Comparison of ENCODE assay signal across 22 cellular contexts in genomic region chr11:124825876-124826275, GRCh38.
"Had no signal": no experiment of that assay in that cellular context is flagged by ENCODE, and none has a peak within 500 bp of the region (broad histone marks: within the 10 kb centered on the region; RNA-seq: fewer than 3 reads in every experiment).

No MANE protein-coding gene starts in this region.

- H3K4me1 Mint-ChIP-seq: activated CD4-positive, alpha-beta T cell treated with anti-CD3 and anti-CD28 coated beads for 36 hours; activated CD4-positive, alpha-beta T cell treated with anti-CD3 and anti-CD28 coated beads, Interleukin-2, amount 10 ng/mL, durations not matched to agents 24 days and 14 days; activated T-helper 17 cell treated with anti-CD3 and anti-CD28 coated beads, Interleukin-2, amount 50 U/mL, for 72 hours had no signal

- H3K27ac ChIP-seq: brain microvascular endothelial cell, colonic mucosa, epithelial cell of prostate had no signal

- ATAC-seq: activated CD4-positive, alpha-beta T cell treated with anti-CD3 and anti-CD28 coated beads for 36 hours; activated T-cell treated with anti-CD3 and anti-CD28 coated beads, Interleukin-2, amount 50 U/mL, for 4 hours; activated T-helper 17 cell treated with anti-CD3 and anti-CD28 coated beads, Interleukin-2, amount 50 U/mL, for 72 hours had no signal

- H3K36me3 Mint-ChIP-seq: activated CD4-positive, alpha-beta memory T cell treated with anti-CD3 and anti-CD28 coated beads for 36 hours had no signal

- H3K4me3 Mint-ChIP-seq: activated CD4-positive, alpha-beta memory T cell treated with anti-CD3 and anti-CD28 coated beads for 36 hours; activated CD4-positive, alpha-beta T cell treated with anti-CD3 and anti-CD28 coated beads for 36 hours; activated CD4-positive, alpha-beta T cell treated with anti-CD3 and anti-CD28 coated beads, Interleukin-2, amount 10 ng/mL, durations not matched to agents 24 days and 14 days; activated naive CD8-positive, alpha-beta T cell; activated T-cell treated with anti-CD3 and anti-CD28 coated beads, Interleukin-2, amount 50 U/mL, for 4 hours; activated T-helper 17 cell treated with anti-CD3 and anti-CD28 coated beads, Interleukin-2, amount 50 U/mL, for 72 hours had no signal

- H3K9me3 Mint-ChIP-seq: activated CD4-positive, alpha-beta memory T cell treated with anti-CD3 and anti-CD28 coated beads for 36 hours; activated CD4-positive, alpha-beta T cell treated with anti-CD3 and anti-CD28 coated beads, Interleukin-2, amount 10 ng/mL, durations not matched to agents 24 days and 14 days; activated T-cell treated with anti-CD3 and anti-CD28 coated beads, Interleukin-2, amount 50 U/mL, for 4 hours; activated T-helper 17 cell treated with anti-CD3 and anti-CD28 coated beads, Interleukin-2, amount 50 U/mL, for 72 hours had no signal

- DNase-seq: activated CD4-positive, alpha-beta memory T cell treated with anti-CD3 and anti-CD28 coated beads for 36 hours; activated CD4-positive, alpha-beta T cell treated with anti-CD3 and anti-CD28 coated beads for 36 hours; activated CD4-positive, alpha-beta T cell treated with anti-CD3 and anti-CD28 coated beads, Interleukin-2, amount 10 ng/mL, durations not matched to agents 24 days and 14 days; activated CD4-positive, CD25-positive, alpha-beta regulatory T cell; activated CD4-positive, CD25-positive, alpha-beta regulatory T cell treated with anti-CD3 and anti-CD28 coated beads, Interleukin-2, amount 50 U/mL, for 72 hours; activated CD8-positive, alpha-beta memory T cell treated with anti-CD3 and anti-CD28 coated beads, Interleukin-2, amount 50 U/mL, for 48 hours; activated effector memory CD4-positive, alpha-beta T cell treated with Interleukin-2 at 50 U/mL for 16 hours; activated gamma-delta T cell treated with Interleukin-2 at 50 U/mL for 16 hours; activated naive CD4-positive, alpha-beta T cell treated with anti-CD3 and anti-CD28 coated beads, Interleukin-2, amount 50 U/mL, for 16 hours; activated naive CD4-positive, alpha-beta T cell treated with Interleukin-2 at 50 U/mL for 16 hours; activated T-cell treated with anti-CD3 and anti-CD28 coated beads, Interleukin-2, amount 50 U/mL, for 4 hours; amniotic stem cell; brain microvascular endothelial cell; caudate nucleus; colonic mucosa; effector CD8-positive, alpha-beta T cell; foreskin fibroblast; head of caudate nucleus; T-helper 2 cell had no signal

- H3K27ac Mint-ChIP-seq: activated CD4-positive, alpha-beta memory T cell treated with anti-CD3 and anti-CD28 coated beads for 36 hours; activated CD4-positive, alpha-beta T cell treated with anti-CD3 and anti-CD28 coated beads for 36 hours; activated CD4-positive, alpha-beta T cell treated with anti-CD3 and anti-CD28 coated beads, Interleukin-2, amount 10 ng/mL, durations not matched to agents 24 days and 14 days; activated naive CD8-positive, alpha-beta T cell; activated T-helper 17 cell treated with anti-CD3 and anti-CD28 coated beads, Interleukin-2, amount 50 U/mL, for 72 hours had no signal
